11 cellular contexts compared by ENCODE assay signal in genomic region chr3:10552631-10552943, GRCh38. TPM values are rescaled to one million over a fixed set of nuclear protein-coding genes. Genes with fewer than 3 reads are reported as not detected.
A peak's percentile ranks its signal among the peaks of the same experiment; 100 is the strongest.
DNase-seq lines count a peak whose midpoint lies in the region; ATAC-seq and TF ChIP-seq lines count a peak whose summit lies in the region.
"Had no signal": no experiment of that assay in that cellular context is flagged by ENCODE, and none has a peak within 500 bp of the region (broad histone marks: within the 10 kb centered on the region; RNA-seq: fewer than 3 reads in every experiment).

No MANE protein-coding gene starts in this region.

- no peaks in the 10 kb centered on the region; the same call in 1 of the 2 replicates for H3K9me3 ChIP-seq in BE2C
- H3K9me3 ChIP-seq: thoracic aorta had no signal

- no peak for TF ChIP-seq CTCF in osteocyte (IDR thresholded peaks at IDR 0.05)
- TF ChIP-seq CTCF in BE2C (IDR thresholded peaks at IDR 0.05; ENCODE audit: low read depth, low read length), result no peak

- peak overlapping the region; percentile 25 for H3K27ac ChIP-seq in cingulate gyrus (ENCODE audit: low read depth, low read length)
- H3K27ac ChIP-seq: thoracic aorta had no signal

- peaks cover 14% of the 10 kb centered on the region for H3K27me3 Mint-ChIP-seq in activated T-cell treated with anti-CD3 and anti-CD28 coated beads, Interleukin-2, amount 50 U/mL, for 24 hours
- H3K27me3 Mint-ChIP-seq in T-helper 1 cell treated with Interleukin-12 subunit alpha and Interleukin-12 subunit beta and Interleukin-4 antibody, amounts not matched to agents 30 μg/mL and 1 μg/mL, for 36 hours (ENCODE audit: low read depth), result peaks cover under 1% of the 10 kb centered on the region
- H3K27me3 Mint-ChIP-seq in osteocyte (ENCODE audit: unreplicated experiment), result peaks cover 13% of the 10 kb centered on the region

- ATAC-seq in stimulated activated naive CD8-positive, alpha-beta T cell treated with anti-CD3 and anti-CD28 coated beads, Interleukin-15, Interleukin-2, amounts not matched to agents 100 U/mL and 50 U/mL, for 24 hours, result peak; percentile 38
- no peak for ATAC-seq in GM19467 (IDR thresholded peaks at IDR 0.05; ENCODE audit: unreplicated experiment)

- no peaks in the 10 kb centered on the region for H3K27me3 ChIP-seq in BE2C

- peaks cover 42% of the 10 kb centered on the region for H3K4me1 Mint-ChIP-seq in activated T-cell treated with anti-CD3 and anti-CD28 coated beads, Interleukin-2, amount 50 U/mL, for 24 hours (ENCODE audit: low read depth)
- peaks cover 24% of the 10 kb centered on the region for H3K4me1 Mint-ChIP-seq in T-helper 1 cell treated with Interleukin-12 subunit alpha and Interleukin-12 subunit beta and Interleukin-4 antibody, amounts not matched to agents 30 μg/mL and 1 μg/mL, for 36 hours (ENCODE audit: low read depth)
- H3K4me1 Mint-ChIP-seq in osteocyte (ENCODE audit: unreplicated experiment), result peaks cover 16% of the 10 kb centered on the region

- no peaks in the 10 kb centered on the region for H3K36me3 Mint-ChIP-seq in activated T-cell treated with anti-CD3 and anti-CD28 coated beads, Interleukin-2, amount 50 U/mL, for 24 hours (ENCODE audit: low read depth)
- H3K36me3 Mint-ChIP-seq in T-helper 1 cell treated with Interleukin-12 subunit alpha and Interleukin-12 subunit beta and Interleukin-4 antibody, amounts not matched to agents 30 μg/mL and 1 μg/mL, for 36 hours (ENCODE audit: low read depth), result no peaks in the 10 kb centered on the region
- H3K36me3 Mint-ChIP-seq in osteocyte (ENCODE audit: unreplicated experiment), result no peaks in the 10 kb centered on the region

- H3K9me3 Mint-ChIP-seq in activated T-cell treated with anti-CD3 and anti-CD28 coated beads, Interleukin-2, amount 50 U/mL, for 24 hours, result no peaks in the 10 kb centered on the region
- no peaks in the 10 kb centered on the region for H3K9me3 Mint-ChIP-seq in T-helper 1 cell treated with Interleukin-12 subunit alpha and Interleukin-12 subunit beta and Interleukin-4 antibody, amounts not matched to agents 30 μg/mL and 1 μg/mL, for 36 hours
- no peaks in the 10 kb centered on the region for H3K9me3 Mint-ChIP-seq in osteocyte (ENCODE audit: unreplicated experiment)

- no peaks in the 10 kb centered on the region for H3K36me3 ChIP-seq in BE2C
- H3K36me3 ChIP-seq: thoracic aorta had no signal

- no peak overlapping the region for H3K4me3 ChIP-seq in BE2C (ENCODE audit: low read depth, low read length)
- H3K4me3 ChIP-seq: thoracic aorta had no signal

- H3K4me3 Mint-ChIP-seq in activated T-cell treated with anti-CD3 and anti-CD28 coated beads, Interleukin-2, amount 50 U/mL, for 24 hours, result peak overlapping the region; percentile 46
- peak overlapping the region; percentile 57 for H3K4me3 Mint-ChIP-seq in T-helper 1 cell treated with Interleukin-12 subunit alpha and Interleukin-12 subunit beta and Interleukin-4 antibody, amounts not matched to agents 30 μg/mL and 1 μg/mL, for 36 hours
- no peak overlapping the region for H3K4me3 Mint-ChIP-seq in osteocyte (ENCODE audit: unreplicated experiment)

- peak; percentile 45 for DNase-seq in activated T-cell treated with anti-CD3 and anti-CD28 coated beads, Interleukin-2, amount 50 U/mL, for 24 hours
- no peak for DNase-seq in activated T-cell treated with anti-CD3 and anti-CD28 coated beads, Interleukin-2, amount 50 U/mL, for 1 hour
- DNase-seq in stimulated activated naive CD8-positive, alpha-beta T cell treated with anti-CD3 and anti-CD28 coated beads, Interleukin-15, Interleukin-2, amounts not matched to agents 100 U/mL and 50 U/mL, for 24 hours, result no peak
- DNase-seq in osteocyte (ENCODE audit: extremely low spot score, unreplicated experiment) (no peak), BE2C (no peak)
- DNase-seq: NCI-H1105 had no signal

- H3K27ac Mint-ChIP-seq in activated T-cell treated with anti-CD3 and anti-CD28 coated beads, Interleukin-2, amount 50 U/mL, for 24 hours, result peak overlapping the region; percentile 89
- H3K27ac Mint-ChIP-seq in T-helper 1 cell treated with Interleukin-12 subunit alpha and Interleukin-12 subunit beta and Interleukin-4 antibody, amounts not matched to agents 30 μg/mL and 1 μg/mL, for 36 hours, result peak overlapping the region; percentile 79
- no peak overlapping the region for H3K27ac Mint-ChIP-seq in osteocyte (ENCODE audit: unreplicated experiment)

- no peaks in the 10 kb centered on the region for H3K4me1 ChIP-seq in BE2C

RNA-seq across cellular contexts. Expression of gene ATP2B2, which starts 47.2 kb away (rescaled TPM):
- 0.13 TPM in 1 of 2 replicates, not detected in the other for total RNA-seq in osteocyte
- 1.2 TPM for polyA plus RNA-seq in BE2C (2012; ENCODE audit: insufficient read depth, insufficient read length, low read depth)
- total RNA-seq: epithelial cell of proximal tubule, thoracic aorta had no signal
